2 cellular contexts compared by ENCODE assay signal in the genomic region with DNA sequence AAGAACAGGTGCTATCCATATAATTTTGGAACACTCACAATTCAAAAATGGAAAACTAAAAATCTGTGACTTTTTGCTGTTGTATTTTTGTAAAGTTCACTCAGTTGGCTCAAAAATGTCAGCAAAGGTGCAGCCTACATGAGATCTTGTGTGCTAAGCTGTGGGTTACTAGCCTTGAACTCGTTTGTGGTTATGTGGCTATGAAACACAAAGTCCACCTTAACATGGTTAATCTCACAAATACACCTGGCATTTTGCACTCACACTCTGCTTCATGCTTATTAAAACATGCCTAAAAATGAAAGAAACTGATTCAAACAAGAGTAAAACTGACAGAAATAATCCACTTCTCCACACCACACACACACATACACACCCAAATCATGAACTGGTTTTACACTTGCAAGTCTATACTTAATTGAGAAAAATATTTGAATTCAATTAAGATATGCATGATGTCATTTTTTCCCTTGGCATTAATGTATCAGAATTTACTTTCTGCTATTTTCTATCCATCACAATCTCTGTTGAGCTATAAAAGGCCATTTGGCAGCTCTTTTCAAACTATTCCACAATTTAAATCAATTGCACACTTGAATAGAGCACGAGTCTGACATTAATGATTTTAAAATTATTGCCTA.
TF ChIP-seq lines count a peak whose summit lies in the region.

No MANE protein-coding gene starts in this region.

TF ChIP-seq in HepG2, 621 proteins besides CTCF, POLR2A, EP300 and RAD21:
- peak; percentile 76 for TF ChIP-seq ATF7 (IDR thresholded peaks at IDR 0.05)
- no peak for TF ChIP-seq ATF7 (CRISPR knock-in tag; IDR thresholded peaks at IDR 0.05)
- no peak for TF ChIP-seq ZFP62 (CRISPR knock-in tag; IDR thresholded peaks at IDR 0.05)
- TF ChIP-seq HNF4A (CRISPR knock-in tag; IDR thresholded peaks at IDR 0.05): peak; percentile 22; the same call in 1 of the 2 replicates

TF ChIP-seq in HEK293, 187 proteins besides CTCF, POLR2A, EP300 and RAD21:
- TF ChIP-seq ZSCAN30 (tag by site-specific recombination; IDR thresholded peaks at IDR 0.05) (no peak), ATF2 (tag by site-specific recombination; IDR thresholded peaks at IDR 0.05; ENCODE audit: low read depth) (peak; percentile 73)
TF ChIP-seq in HEK293: peak in this region for 1.
